8 cellular contexts compared by ENCODE assay signal in the genomic region with DNA sequence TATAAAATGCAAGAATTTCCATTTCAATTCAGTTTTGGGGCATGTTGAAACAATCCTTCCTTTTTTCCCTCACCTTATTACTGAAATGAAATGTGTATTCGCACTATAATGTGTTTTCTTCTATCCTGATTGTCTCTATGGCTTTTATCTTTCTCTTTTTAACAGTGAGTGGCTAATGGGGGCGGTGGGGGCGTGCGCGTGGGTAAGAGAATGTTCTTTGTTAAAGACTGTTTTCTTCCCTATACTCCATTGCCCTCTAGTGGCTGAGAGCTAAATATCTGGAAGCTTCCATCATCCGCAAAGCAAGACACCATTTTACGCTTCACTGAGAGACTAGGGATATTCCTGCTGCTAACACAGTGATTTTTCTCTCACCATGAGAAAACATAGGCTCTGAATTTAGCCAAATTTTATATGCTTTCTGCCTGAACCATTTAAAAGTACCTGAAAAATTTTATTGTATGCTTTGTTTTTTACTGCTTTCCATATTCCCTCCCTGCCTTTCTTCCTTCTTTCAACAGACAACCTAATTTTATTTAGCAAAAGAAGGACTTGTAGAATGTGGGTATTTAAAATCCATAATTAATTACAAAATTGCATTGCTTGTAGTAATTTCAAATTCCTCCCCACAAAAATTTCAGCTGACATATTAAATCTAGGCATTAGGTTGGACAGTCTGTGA.
DNase-seq lines count a peak whose midpoint lies in the region; ATAC-seq lines count a peak whose summit lies in the region.

No MANE protein-coding gene starts in this region.

- H3K36me3 ChIP-seq in CD4-positive, CD25-positive, alpha-beta regulatory T cell (ENCODE audit: control insufficient read depth, insufficient read depth, low read length): no peaks in the 10 kb centered on the region
- H3K36me3 ChIP-seq in aorta (ENCODE audit: control insufficient read depth in 1 of 2, insufficient read depth in 2 of 2, low read length in 1 of 2): no peaks in the 10 kb centered on the region

- intact Hi-C loops in aorta (cut with DNase I): loop anchor here (1.0 to 5.0 kb wide), 4 partner anchors 177 to 762 kb away; no protein-coding TSS in a partner anchor

- peaks cover 0 to 2% (median 1%) of the 10 kb centered on the region in 4 donors for H3K4me1 Mint-ChIP-seq in CD4-positive, CD25-positive, alpha-beta regulatory T cell
- peaks cover 2 to 8% (median 3%) of the 10 kb centered on the region in 4 donors for H3K4me1 Mint-ChIP-seq in naive thymus-derived CD8-positive, alpha-beta T cell

- whole genome bisulfite sequencing in aorta, 2 donors: 1 to 2% methylated on average over 7 of the region's 7 CpGs

- peak in 2 of 3 donors; percentile 22 to 34 for DNase-seq in CD4-positive, CD25-positive, alpha-beta regulatory T cell
- DNase-seq in NCI-H2227 (lab: John Stamatoyannopoulos, UW; ENCODE audit: unreplicated experiment) (peak; percentile 85), fibroblast of gingiva (ENCODE audit: low read depth) (peak; percentile 46), aorta (peak; percentile 62 to 84)
- peak; percentile 0 for DNase-seq in activated CD4-positive, alpha-beta T cell treated with anti-CD3 and anti-CD28 coated beads, Interleukin-2, amount 50 U/mL, for 1 hour
- peak in 6 of 10 donors; percentile 1 to 64 (median 22) for DNase-seq in naive thymus-derived CD8-positive, alpha-beta T cell

- H3K27me3 ChIP-seq in CD4-positive, CD25-positive, alpha-beta regulatory T cell (ENCODE audit: control insufficient read depth, insufficient read depth, low read length): no peaks in the 10 kb centered on the region
- H3K27me3 ChIP-seq in aorta (ENCODE audit: control insufficient read depth in 1 of 2, insufficient read depth in 2 of 2, low read length in 1 of 2): no peaks in the 10 kb centered on the region

- POLR2A ChIA-PET in naive thymus-derived CD8-positive, alpha-beta T cell (lab: Charles Lee): no interaction called here

- no peaks in the 10 kb centered on the region for H3K4me1 ChIP-seq in CD4-positive, CD25-positive, alpha-beta regulatory T cell (ENCODE audit: control insufficient read depth, insufficient read depth, low read length, poor library complexity, severe bottlenecking)
- no peaks in the 10 kb centered on the region for H3K4me1 ChIP-seq in aorta (ENCODE audit: control insufficient read depth in 1 of 2, insufficient read depth in 2 of 2, low read length in 2 of 2)

- H3K27ac ChIP-seq in CD4-positive, CD25-positive, alpha-beta regulatory T cell (ENCODE audit: insufficient read depth, low read length, poor library complexity, severe bottlenecking): no peak overlapping the region
- no peak overlapping the region for H3K27ac ChIP-seq in aorta (ENCODE audit: low read depth in 1 of 2, low read length in 2 of 2)

- no peaks in the 10 kb centered on the region for H3K27me3 Mint-ChIP-seq in CD4-positive, CD25-positive, alpha-beta regulatory T cell
- peaks cover 0 to 9% (median 6%) of the 10 kb centered on the region in 5 donors for H3K27me3 Mint-ChIP-seq in naive thymus-derived CD8-positive, alpha-beta T cell

- H3K27ac Mint-ChIP-seq in CD4-positive, CD25-positive, alpha-beta regulatory T cell: no peak overlapping the region
- H3K27ac Mint-ChIP-seq in naive thymus-derived CD8-positive, alpha-beta T cell: no peak overlapping the region

- H3K9me3 Mint-ChIP-seq in CD4-positive, CD25-positive, alpha-beta regulatory T cell: peaks cover 0 to 5% (median 0%) of the 10 kb centered on the region in 7 donors
- H3K9me3 Mint-ChIP-seq in naive thymus-derived CD8-positive, alpha-beta T cell: no peaks in the 10 kb centered on the region

- H3K9me3 ChIP-seq in CD4-positive, CD25-positive, alpha-beta regulatory T cell (ENCODE audit: control insufficient read depth in 2 of 2, low read length in 2 of 2): no peaks in the 10 kb centered on the region
- no peaks in the 10 kb centered on the region for H3K9me3 ChIP-seq in aorta (ENCODE audit: control insufficient read depth, low read length)

- no peak overlapping the region for H3K4me3 ChIP-seq in CD4-positive, CD25-positive, alpha-beta regulatory T cell (ENCODE audit: low read depth, low read length)
- peak overlapping the region; percentile 26 to 69 for H3K4me3 ChIP-seq in aorta (ENCODE audit: low read length in 2 of 2)

- no peaks in the 10 kb centered on the region for H3K36me3 Mint-ChIP-seq in CD4-positive, CD25-positive, alpha-beta regulatory T cell
- H3K36me3 Mint-ChIP-seq in naive thymus-derived CD8-positive, alpha-beta T cell: no peaks in the 10 kb centered on the region

- no peak for ATAC-seq in CD4-positive, CD25-positive, alpha-beta regulatory T cell (ENCODE audit: low read depth in 2 of 2)
- ATAC-seq in GM18909 (IDR thresholded peaks at IDR 0.05; ENCODE audit: poor library complexity, unreplicated experiment) (peak; percentile 96), HG03159 (IDR thresholded peaks at IDR 0.05; ENCODE audit: unreplicated experiment) (peak; percentile 95), aorta (ENCODE audit: low FRiP score) (peak; percentile 85)
- ATAC-seq in naive thymus-derived CD8-positive, alpha-beta T cell: peak; percentile 52 to 65

- H3K4me3 Mint-ChIP-seq in CD4-positive, CD25-positive, alpha-beta regulatory T cell: no peak overlapping the region
- peak overlapping the region in 3 of 10 donors; percentile 9 to 46 (median 26) for H3K4me3 Mint-ChIP-seq in naive thymus-derived CD8-positive, alpha-beta T cell

Comparison
In these comparisons a context has a peak if more than half of its experiments do, and no peak if none do; other contexts are left out.
1. ATAC-seq: peak in GM18909 (single experiment), HG03159 (single experiment), naive thymus-derived CD8-positive, alpha-beta T cell (2 of 2) and aorta (single experiment); none in CD4-positive, CD25-positive, alpha-beta regulatory T cell (0 of 2).
2. DNase-seq: peak in every context shown above with its lines; median percentile 85 in NCI-H2227; 73 in aorta; 46 in fibroblast of gingiva; 28 in CD4-positive, CD25-positive, alpha-beta regulatory T cell; 22 in naive thymus-derived CD8-positive, alpha-beta T cell; 0 in activated CD4-positive, alpha-beta T cell treated with anti-CD3 and anti-CD28 coated beads, Interleukin-2, amount 50 U/mL, for 1 hour.